13 cellular contexts compared by ENCODE assay signal in genomic region chr16:10776280-10776679, GRCh38. TPM values are rescaled to one million over a fixed set of nuclear protein-coding genes. Genes with fewer than 3 reads are reported as not detected.
DNase-seq lines count a peak whose midpoint lies in the region; ATAC-seq and TF ChIP-seq lines count a peak whose summit lies in the region.
"Had no signal": no experiment of that assay in that cellular context is flagged by ENCODE, and none has a peak within 500 bp of the region (broad histone marks: within the 10 kb centered on the region; RNA-seq: fewer than 3 reads in every experiment).

No MANE protein-coding gene starts in this region.

- no peaks in the 10 kb centered on the region for H3K36me3 Mint-ChIP-seq in central memory CD8-positive, alpha-beta T cell (ENCODE audit: insufficient read depth)

- peak overlapping the region; percentile 59 for H3K27ac Mint-ChIP-seq in central memory CD8-positive, alpha-beta T cell (ENCODE audit: low read depth)

- 96% methylated on average over 4 of the region's 4 CpGs for WGBS in hepatocyte (ENCODE audit: low lambda C conversion rate, missing lambda C conversion rate)

- no peaks in the 10 kb centered on the region for H4K20me1 ChIP-seq in hepatocyte (ENCODE audit: insufficient read depth, poor library complexity, severe bottlenecking)

- H3K9me2 ChIP-seq in hepatocyte (replicated peaks; ENCODE audit: insufficient read depth) = no peaks in the 10 kb centered on the region

- intact Hi-C loops in mucosa of descending colon (cut with DNase I, micrococcal nuclease) = no loop called here

- H3K27ac ChIP-seq in hepatocyte = no peak overlapping the region
- H3K27ac ChIP-seq: 22Rv1, ovary had no signal

- peak overlapping the region; percentile 8 for H3K4me3 Mint-ChIP-seq in central memory CD8-positive, alpha-beta T cell

- H3K27me3 ChIP-seq in hepatocyte = no peaks in the 10 kb centered on the region
- H3K27me3 ChIP-seq: ovary had no signal

- DNase-seq in NCI-H2107 treated with DMSO at 0.1 percent for 48 hours (lab: John Stamatoyannopoulos, UW; ENCODE audit: unreplicated experiment) (peak; percentile 58), NCI-H2107 (lab: John Stamatoyannopoulos, UW) (no peak), mucosa of descending colon (no peak), hepatocyte (ENCODE audit: low spot score) (no peak)
- DNase-seq in central memory CD8-positive, alpha-beta T cell (ENCODE audit: low spot score in 2 of 2) = no peak
- DNase-seq: GF-D8, NCI-H446 treated with DMSO at 0.1 percent for 48 hours, ovary had no signal

- no peak overlapping the region for H3K4me2 ChIP-seq in hepatocyte

- no peaks in the 10 kb centered on the region for H3K9me3 ChIP-seq in mucosa of descending colon
- H3K9me3 ChIP-seq in hepatocyte (ENCODE audit: low read depth) = no peaks in the 10 kb centered on the region
- H3K9me3 ChIP-seq: ovary had no signal

- no peaks in the 10 kb centered on the region for H3K4me1 ChIP-seq in mucosa of descending colon (ENCODE audit: low read depth)
- no peaks in the 10 kb centered on the region for H3K4me1 ChIP-seq in hepatocyte (ENCODE audit: insufficient read depth)

- no peak overlapping the region for H3K4me3 ChIP-seq in mucosa of descending colon
- no peak overlapping the region for H3K4me3 ChIP-seq in hepatocyte
- H3K4me3 ChIP-seq: ovary had no signal

- ATAC-seq in GM21367 (IDR thresholded peaks at IDR 0.05; ENCODE audit: unreplicated experiment) (peak; percentile 76), HG03135 (IDR thresholded peaks at IDR 0.05; ENCODE audit: unreplicated experiment) (peak; percentile 84), mucosa of descending colon (no peak), HG03469 (IDR thresholded peaks at IDR 0.05; ENCODE audit: unreplicated experiment) (no peak)
- peak; percentile 92 for ATAC-seq in central memory CD8-positive, alpha-beta T cell (replicated peaks; ENCODE audit: extremely low read depth, poor library complexity, severe bottlenecking)

- no peaks in the 10 kb centered on the region for H3K79me2 ChIP-seq in hepatocyte

- H2AFZ ChIP-seq in hepatocyte = no peak overlapping the region

- H3K9me3 Mint-ChIP-seq in central memory CD8-positive, alpha-beta T cell = no peaks in the 10 kb centered on the region

- H3K36me3 ChIP-seq in mucosa of descending colon (ENCODE audit: low read depth) (no peaks in the 10 kb centered on the region), hepatocyte (replicated peaks; ENCODE audit: insufficient read depth, low read depth) (no peaks in the 10 kb centered on the region)
- H3K36me3 ChIP-seq: ovary had no signal

- peaks cover 16% of the 10 kb centered on the region for H3K4me1 Mint-ChIP-seq in central memory CD8-positive, alpha-beta T cell

- H3K27me3 Mint-ChIP-seq in central memory CD8-positive, alpha-beta T cell = no peaks in the 10 kb centered on the region

- TF ChIP-seq CTCF in mucosa of descending colon (IDR thresholded peaks at IDR 0.05) (no peak), hepatocyte (IDR thresholded peaks at IDR 0.05; ENCODE audit: poor library complexity) (no peak)

RNA-seq across cellular contexts. Expression of gene NUBP1, which starts 32.6 kb away (rescaled TPM):
- total RNA-seq in mucosa of descending colon (10 to 100 TPM; 24.1 to 34.8 (median 24.6) TPM), hepatocyte (25.6 and 32.3 TPM in 2 replicates)
- 31.7 and 38.8 TPM in 2 replicates for polyA plus RNA-seq in hepatocyte

RNA-seq across cellular contexts. Expression of gene TVP23A, which starts 42.3 kb away (rescaled TPM):
- total RNA-seq in mucosa of descending colon (under 1 TPM in 2 of 3 donors, not detected in 1; 0.14 to 0.60 TPM), hepatocyte (0.67 and 1.5 TPM in 2 replicates)
- polyA plus RNA-seq in hepatocyte = 1.1 and 1.5 TPM in 2 replicates
- polyA plus RNA-seq: keratinocyte had no signal

Comparison
In these comparisons a context has a peak if more than half of its experiments do, and no peak if none do; other contexts are left out.
1. ATAC-seq: peak in GM21367 (single experiment), HG03135 (single experiment) and central memory CD8-positive, alpha-beta T cell (single experiment); none in mucosa of descending colon (single experiment) and HG03469 (single experiment).